8 cellular contexts compared by ENCODE assay signal in the genomic region with DNA sequence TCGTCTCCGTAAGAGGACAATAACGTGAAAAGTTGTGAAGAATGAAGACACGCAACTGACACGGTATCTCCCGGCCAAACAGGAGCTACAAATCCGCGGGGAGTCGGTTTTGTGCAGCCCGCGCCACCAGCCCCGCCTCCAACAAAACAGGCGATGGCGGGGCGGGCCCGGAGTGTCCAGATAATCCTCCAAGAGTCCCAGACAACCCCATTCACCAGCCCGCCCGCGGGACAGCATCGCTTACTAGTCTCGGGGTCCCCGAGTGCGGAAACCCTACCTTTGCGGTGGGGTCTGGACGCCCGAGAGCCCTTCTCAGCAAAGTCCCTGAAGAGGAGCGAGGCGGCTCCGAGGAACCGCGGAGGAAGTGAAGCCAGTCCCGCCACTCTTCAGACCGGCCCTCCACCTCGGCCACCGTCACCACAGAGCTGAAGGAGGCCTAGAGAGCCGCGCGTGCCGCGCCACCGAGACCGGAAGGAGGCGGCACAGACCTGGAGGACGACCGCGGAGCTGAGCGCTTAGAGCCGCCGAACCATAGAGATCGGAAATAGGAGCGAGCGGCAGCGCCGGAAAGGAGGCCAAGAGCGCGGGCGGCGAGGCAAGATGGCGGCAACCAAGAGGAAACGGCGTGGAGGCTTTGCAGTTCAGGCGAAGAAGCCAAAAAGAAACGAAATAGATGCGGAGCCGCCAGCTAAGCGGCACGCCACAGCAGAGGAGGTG. TPM values are rescaled to one million over a fixed set of nuclear protein-coding genes. Genes with fewer than 3 reads are reported as not detected.
DNase-seq lines count a peak whose midpoint lies in the region; ATAC-seq and TF ChIP-seq lines count a peak whose summit lies in the region.

A gene with protein sequence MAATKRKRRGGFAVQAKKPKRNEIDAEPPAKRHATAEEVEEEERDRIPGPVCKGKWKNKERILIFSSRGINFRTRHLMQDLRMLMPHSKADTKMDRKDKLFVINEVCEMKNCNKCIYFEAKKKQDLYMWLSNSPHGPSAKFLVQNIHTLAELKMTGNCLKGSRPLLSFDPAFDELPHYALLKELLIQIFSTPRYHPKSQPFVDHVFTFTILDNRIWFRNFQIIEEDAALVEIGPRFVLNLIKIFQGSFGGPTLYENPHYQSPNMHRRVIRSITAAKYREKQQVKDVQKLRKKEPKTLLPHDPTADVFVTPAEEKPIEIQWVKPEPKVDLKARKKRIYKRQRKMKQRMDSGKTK (plus strand): TSS at position 573 of the 717 bp plus-strand sequence. CDS start 28 bp downstream, at position 601.
A gene with protein sequence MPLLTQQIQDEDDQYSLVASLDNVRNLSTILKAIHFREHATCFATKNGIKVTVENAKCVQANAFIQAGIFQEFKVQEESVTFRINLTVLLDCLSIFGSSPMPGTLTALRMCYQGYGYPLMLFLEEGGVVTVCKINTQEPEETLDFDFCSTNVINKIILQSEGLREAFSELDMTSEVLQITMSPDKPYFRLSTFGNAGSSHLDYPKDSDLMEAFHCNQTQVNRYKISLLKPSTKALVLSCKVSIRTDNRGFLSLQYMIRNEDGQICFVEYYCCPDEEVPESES (minus strand): TSS at position 366 of the 717 bp plus-strand sequence. CDS start 612 bp downstream, outside the sequence.

- peak within 1 kb of the TSS; percentile 81 for H2BK120ac ChIP-seq in trophoblast cell (ENCODE audit: insufficient read depth, low read length, poor library complexity)

- in situ Hi-C loops in GM13976 (cut with MboI; ENCODE audit: low sequenced_read_pairs, unreplicated experiment) = no loop called here

- ATAC-seq in HG02852 (IDR thresholded peaks at IDR 0.05; ENCODE audit: unreplicated experiment) = peak; percentile 98

- peak within 1 kb of the TSS; percentile 99 for H4K8ac ChIP-seq in trophoblast cell (ENCODE audit: low read depth, low read length)

- H3K4me1 ChIP-seq in adipocyte (ENCODE audit: control insufficient read depth, insufficient read depth, low read length) (peaks cover 47% of the 10 kb centered on the region), cardiac muscle cell (ENCODE audit: low read depth) (peaks cover 12% of the 10 kb centered on the region), trophoblast cell (ENCODE audit: control insufficient read depth in 1 of 2, insufficient read depth in 2 of 2, low read length in 2 of 2) (peaks cover 0 to 2% of the 10 kb centered on the region in 2 experiments), tibial nerve (peaks cover 0 to 42% (median 25%) of the 10 kb centered on the region in 4 donors)

- H3K4me2 ChIP-seq in trophoblast cell (ENCODE audit: low read length) = peak within 1 kb of the TSS; percentile 66

- TF ChIP-seq CTCF in GM13976 (IDR thresholded peaks at IDR 0.05; ENCODE audit: borderline replicate concordance, control extremely low read depth, extremely low read depth, insufficient read depth, missing control alignments) (peak; percentile 27), cardiac muscle cell (IDR thresholded peaks at IDR 0.05; ENCODE audit: low read depth, low read length) (no peak), tibial nerve (IDR thresholded peaks at IDR 0.05) (peak in 3 of 5 experiments; percentile 16 to 62 (median 40))

- peak within 1 kb of the TSS; percentile 95 for H2BK5ac ChIP-seq in trophoblast cell (ENCODE audit: low read depth, low read length, poor library complexity)

- H3K36me3 ChIP-seq in adipocyte (ENCODE audit: control insufficient read depth, insufficient read depth, low read length, severe bottlenecking) (peaks cover 28% of the 10 kb centered on the region), cardiac muscle cell (peaks cover 28% of the 10 kb centered on the region), trophoblast cell (ENCODE audit: control insufficient read depth in 1 of 2, insufficient read depth in 2 of 2, low read length in 2 of 2) (peaks cover 2 to 6% of the 10 kb centered on the region in 2 experiments), tibial nerve (peaks cover 0 to 34% (median 0%) of the 10 kb centered on the region in 3 donors)

- DNase-seq in GM13976 (ENCODE audit: low spot score) = peak; percentile 94
- peak; percentile 79 for DNase-seq in NCI-H1436 treated with DMSO at 0.1 percent for 48 hours (lab: John Stamatoyannopoulos, UW)
- DNase-seq in T follicular helper cell (ENCODE audit: low read depth) = peak; percentile 87
- DNase-seq in adipocyte (ENCODE audit: low read depth) = peak; percentile 99
- peak; percentile 98 for DNase-seq in cardiac muscle cell (ENCODE audit: low read depth in 1 of 2, low spot score in 1 of 2)
- DNase-seq in trophoblast cell = peak; percentile 97 to 98
- peak; percentile 91 for DNase-seq in tibial nerve (ENCODE audit: low spot score in 2 of 2)

- WGBS in trophoblast cell (ENCODE audit: extremely low coverage, insufficient coverage, insufficient read length) = no CpG with 5 or more reads among the region's 67 CpGs
- 0 to 1% methylated on average over 57 to 67 of the region's 67 CpGs for WGBS in tibial nerve, 2 donors

- H2BK12ac ChIP-seq in trophoblast cell (ENCODE audit: low read length) = no peak within 1 kb of the TSS

- H3K14ac ChIP-seq in trophoblast cell (ENCODE audit: low read length) = peak within 1 kb of the TSS; percentile 90

- peaks cover 8% of the 10 kb centered on the region for H3K79me2 ChIP-seq in trophoblast cell (ENCODE audit: control insufficient read depth, insufficient read depth, low read length, poor library complexity)

- H2AK5ac ChIP-seq in trophoblast cell (ENCODE audit: low read length) = peak within 1 kb of the TSS; percentile 96

- H4K91ac ChIP-seq in trophoblast cell (ENCODE audit: low read depth, low read length) = peak within 1 kb of the TSS; percentile 97

- H2AFZ ChIP-seq in trophoblast cell (ENCODE audit: insufficient read depth, low read length, poor library complexity) = peak within 1 kb of the TSS; percentile 92

- H3K9ac ChIP-seq in adipocyte (ENCODE audit: low read length) (peak within 1 kb of the TSS; percentile 95), trophoblast cell (ENCODE audit: low read length) (peak within 1 kb of the TSS; percentile 90)

- H3K27ac ChIP-seq in cardiac muscle cell = peak within 1 kb of the TSS; percentile 92
- peak within 1 kb of the TSS; percentile 93 for H3K27ac ChIP-seq in trophoblast cell (ENCODE audit: low read depth, low read length)
- H3K27ac ChIP-seq in tibial nerve = peak within 1 kb of the TSS; percentile 47 to 94 (median 86)

- no peak within 1 kb of the TSS for H3K23ac ChIP-seq in trophoblast cell (ENCODE audit: low read length)

- H3K18ac ChIP-seq in trophoblast cell (ENCODE audit: low read length) = peak within 1 kb of the TSS; percentile 99

- TF ChIP-seq POLR2A in tibial nerve (IDR thresholded peaks at IDR 0.05) = peak in 1 of 2 donors; percentile 48

- H3K27me3 ChIP-seq in adipocyte (replicated peaks; ENCODE audit: control insufficient read depth, insufficient read depth, low read length) (no peaks in the 10 kb centered on the region), cardiac muscle cell (no peaks in the 10 kb centered on the region), trophoblast cell (ENCODE audit: insufficient read depth, low read length) (no peaks in the 10 kb centered on the region), tibial nerve (no peaks in the 10 kb centered on the region)

- H3K79me1 ChIP-seq in trophoblast cell (ENCODE audit: low read length) = peaks cover 6% of the 10 kb centered on the region

- peak within 1 kb of the TSS; percentile 79 for H4K12ac ChIP-seq in trophoblast cell (ENCODE audit: low read depth, low read length)

- peak within 1 kb of the TSS; percentile 94 for H3K4me3 ChIP-seq in adipocyte (ENCODE audit: low read length)
- peak within 1 kb of the TSS; percentile 97 for H3K4me3 ChIP-seq in cardiac muscle cell
- H3K4me3 ChIP-seq in trophoblast cell (ENCODE audit: low read depth, low read length) = peak within 1 kb of the TSS; percentile 89
- H3K4me3 ChIP-seq in tibial nerve = peak within 1 kb of the TSS; percentile 72 to 98 (median 81)

- TF ChIP-seq EP300 in tibial nerve (IDR thresholded peaks at IDR 0.05) = peak; percentile 70 to 97

- H3K9me3 ChIP-seq in adipocyte (ENCODE audit: control insufficient read depth, low read length) (no peaks in the 10 kb centered on the region), cardiac muscle cell (ENCODE audit: low read depth) (no peaks in the 10 kb centered on the region), trophoblast cell (ENCODE audit: insufficient read depth, low read depth, low read length) (no peaks in the 10 kb centered on the region), tibial nerve (no peaks in the 10 kb centered on the region)

- peak within 1 kb of the TSS; percentile 98 for H3K4ac ChIP-seq in trophoblast cell (ENCODE audit: low read depth, low read length)

RNA-seq across cellular contexts. Expression of the first gene that starts in this region (rescaled TPM):
- total RNA-seq in cardiac muscle cell (12.9 and 14.4 TPM in 2 replicates), tibial nerve (10 to 100 TPM; 15.7 to 33.7 (median 22.5) TPM)
- polyA plus RNA-seq in cardiac muscle cell = 30.9 and 42.6 TPM in 2 replicates
- polyA plus RNA-seq in trophoblast cell (2013) = 49.2 and 53.1 TPM in 2 replicates

RNA-seq across cellular contexts. Expression of the second gene that starts in this region (rescaled TPM):
- total RNA-seq in cardiac muscle cell (11.8 and 14.1 TPM in 2 replicates), tibial nerve (10 to 100 TPM; 12.3 to 22.3 (median 16.7) TPM)
- 35.1 and 38.6 TPM in 2 replicates for polyA plus RNA-seq in cardiac muscle cell
- polyA plus RNA-seq in trophoblast cell (2013) = 29.7 and 31.0 TPM in 2 replicates

Comparison
In these comparisons a context has a peak if more than half of its experiments do, and no peak if none do; other contexts are left out.
1. Peak in every context shown above with its lines: DNase-seq, ATAC-seq, H3K4me3 ChIP-seq and H3K27ac ChIP-seq.